Comparison of ENCODE assay signal across 10 cellular contexts in the genomic region with DNA sequence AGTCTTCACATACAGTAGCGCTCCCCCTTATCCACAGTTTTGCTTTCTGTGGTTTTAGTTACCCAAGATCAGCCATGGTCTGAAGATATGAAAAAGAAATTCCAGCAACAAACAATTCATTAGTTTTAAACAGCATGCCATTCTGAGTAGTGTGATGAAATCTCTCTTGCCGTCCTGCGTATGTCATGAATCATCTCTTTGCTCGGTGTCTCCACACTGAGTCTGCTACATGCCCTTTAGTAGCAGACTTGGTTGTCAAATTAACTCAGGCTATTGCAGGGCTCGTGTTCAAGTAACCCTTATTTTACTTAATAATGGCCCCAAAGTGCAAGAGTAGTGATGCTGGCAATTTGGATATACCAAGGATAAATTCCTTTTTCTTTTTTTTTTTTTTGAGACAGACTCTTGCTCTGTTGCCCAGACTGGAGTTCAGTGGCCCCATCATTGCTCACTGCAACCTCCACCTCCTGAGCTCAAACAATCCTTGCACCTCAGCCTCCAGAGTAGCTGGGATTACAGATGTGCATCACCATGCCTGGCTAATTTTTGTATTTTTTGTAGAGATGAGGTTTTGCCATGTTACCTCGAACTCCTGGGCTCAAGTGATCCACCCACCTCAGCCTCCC. TPM values are rescaled to one million over a fixed set of nuclear protein-coding genes. Genes with fewer than 3 reads are reported as not detected.
A peak's percentile ranks its signal among the peaks of the same experiment; 100 is the strongest.
DNase-seq lines count a peak whose midpoint lies in the region; ATAC-seq lines count a peak whose summit lies in the region.
"Had no signal": no experiment of that assay in that cellular context is flagged by ENCODE, and none has a peak within 500 bp of the region (broad histone marks: within the 10 kb centered on the region; RNA-seq: fewer than 3 reads in every experiment).

No MANE protein-coding gene starts in this region.

- H3K9me3 Mint-ChIP-seq in naive thymus-derived CD4-positive, alpha-beta T cell, result no peaks in the 10 kb centered on the region
- H3K9me3 Mint-ChIP-seq: activated naive CD4-positive, alpha-beta T cell treated with anti-CD3 and anti-CD28 coated beads, Interleukin-2, amount 50 U/mL, for 72 hours had no signal

- intact Hi-C loops in naive thymus-derived CD4-positive, alpha-beta T cell (cut with micrococcal nuclease), result no loop called here

- no peaks in the 10 kb centered on the region for H3K36me3 ChIP-seq in naive thymus-derived CD4-positive, alpha-beta T cell (ENCODE audit: control insufficient read depth in 2 of 3, insufficient read depth in 3 of 3, low read length in 3 of 3)

- no peak overlapping the region for H3K4me3 Mint-ChIP-seq in naive thymus-derived CD4-positive, alpha-beta T cell

- no peak overlapping the region for H3K27ac ChIP-seq in naive thymus-derived CD4-positive, alpha-beta T cell (ENCODE audit: low read depth, low read length)
- H3K27ac ChIP-seq: esophagus squamous epithelium had no signal

- no peaks in the 10 kb centered on the region for H3K27me3 ChIP-seq in naive thymus-derived CD4-positive, alpha-beta T cell (ENCODE audit: control insufficient read depth in 2 of 2, insufficient read depth in 2 of 2, low read length in 2 of 2)
- H3K27me3 ChIP-seq: esophagus squamous epithelium had no signal

- peak; percentile 79 for DNase-seq in GM04503 (ENCODE audit: low read depth)
- DNase-seq in NOMO-1 treated with DMSO at 0.1 percent for 48 hours (lab: John Stamatoyannopoulos, UW; ENCODE audit: unreplicated experiment), result peak; percentile 82
- peak; percentile 85 for DNase-seq in dedifferentiated amniotic fluid mesenchymal stem cell (ENCODE audit: extremely low spot score)
- peak; percentile 82 for DNase-seq in non-pigmented ciliary epithelial cell (ENCODE audit: low read depth)
- no peak for DNase-seq in NCI-H128 (lab: John Stamatoyannopoulos, UW; ENCODE audit: unreplicated experiment)
- no peak for DNase-seq in activated CD4-positive, alpha-beta T cell treated with anti-CD3 and anti-CD28 coated beads for 1 hour
- DNase-seq in naive thymus-derived CD4-positive, alpha-beta T cell, result no peak
- DNase-seq: esophagus squamous epithelium had no signal

- H3K4me1 Mint-ChIP-seq in naive thymus-derived CD4-positive, alpha-beta T cell, result peaks cover 2 to 20% (median 12%) of the 10 kb centered on the region in 7 donors

- ATAC-seq in HG03342 (IDR thresholded peaks at IDR 0.05; ENCODE audit: unreplicated experiment), result no peak
- no peak for ATAC-seq in naive thymus-derived CD4-positive, alpha-beta T cell
- ATAC-seq: activated naive CD4-positive, alpha-beta T cell treated with anti-CD3 and anti-CD28 coated beads, Interleukin-2, amount 50 U/mL, for 72 hours had no signal

- H3K4me3 ChIP-seq in naive thymus-derived CD4-positive, alpha-beta T cell (ENCODE audit: low read length), result no peak overlapping the region
- H3K4me3 ChIP-seq: esophagus squamous epithelium had no signal

- H3K4me1 ChIP-seq in naive thymus-derived CD4-positive, alpha-beta T cell (ENCODE audit: control insufficient read depth in 2 of 2, insufficient read depth in 2 of 2, low read length in 2 of 2), result no peaks in the 10 kb centered on the region

- H3K27me3 Mint-ChIP-seq in naive thymus-derived CD4-positive, alpha-beta T cell, result no peaks in the 10 kb centered on the region

- peaks cover 0 to 12% (median 5%) of the 10 kb centered on the region in 5 donors for H3K36me3 Mint-ChIP-seq in naive thymus-derived CD4-positive, alpha-beta T cell

- POLR2A ChIA-PET in naive thymus-derived CD4-positive, alpha-beta T cell (lab: Charles Lee), result no interaction called here

- no peaks in the 10 kb centered on the region for H3K9me3 ChIP-seq in naive thymus-derived CD4-positive, alpha-beta T cell (ENCODE audit: control insufficient read depth in 2 of 3, low read length in 3 of 3)
- H3K9me3 ChIP-seq: esophagus squamous epithelium had no signal

- no peak overlapping the region for H3K27ac Mint-ChIP-seq in naive thymus-derived CD4-positive, alpha-beta T cell
- H3K27ac Mint-ChIP-seq: activated naive CD4-positive, alpha-beta T cell treated with anti-CD3 and anti-CD28 coated beads, Interleukin-2, amount 50 U/mL, for 72 hours had no signal

- CTCF ChIA-PET in naive thymus-derived CD4-positive, alpha-beta T cell (lab: Charles Lee), result no interaction called here

RNA-seq across cellular contexts. Expression of gene PHACTR4, which starts 22.6 kb away (rescaled TPM):
- total RNA-seq in naive thymus-derived CD4-positive, alpha-beta T cell, result 10 to 100 TPM; 19.8 to 29.0 (median 25.7) TPM
- 10 to 100 TPM in 1 of 2 donors, 1 to 10 TPM in 1; 8.5 to 22.9 TPM for polyA plus RNA-seq in naive thymus-derived CD4-positive, alpha-beta T cell

Comparison
In these comparisons a context has a peak if more than half of its experiments do, and no peak if none do; other contexts are left out.
1. DNase-seq: peak in GM04503 (single experiment), NOMO-1 treated with DMSO at 0.1 percent for 48 hours (single experiment), dedifferentiated amniotic fluid mesenchymal stem cell (single experiment) and non-pigmented ciliary epithelial cell (single experiment); none in NCI-H128 (single experiment), activated CD4-positive, alpha-beta T cell treated with anti-CD3 and anti-CD28 coated beads for 1 hour (single experiment) and naive thymus-derived CD4-positive, alpha-beta T cell (0 of 9).